1 cellular context compared by ENCODE assay signal in genomic region chr1:243255791-243256512, GRCh38.
TF ChIP-seq lines count a peak whose summit lies in the region.

SDCCAG8 (plus strand) TSS chr1:243256041; CDS start chr1:243256174, 133 bp downstream.

TF ChIP-seq in GM12878, 131 proteins besides CTCF, POLR2A, EP300 and RAD21 (continued from another document):
- TF ChIP-seq, protein P1, sequence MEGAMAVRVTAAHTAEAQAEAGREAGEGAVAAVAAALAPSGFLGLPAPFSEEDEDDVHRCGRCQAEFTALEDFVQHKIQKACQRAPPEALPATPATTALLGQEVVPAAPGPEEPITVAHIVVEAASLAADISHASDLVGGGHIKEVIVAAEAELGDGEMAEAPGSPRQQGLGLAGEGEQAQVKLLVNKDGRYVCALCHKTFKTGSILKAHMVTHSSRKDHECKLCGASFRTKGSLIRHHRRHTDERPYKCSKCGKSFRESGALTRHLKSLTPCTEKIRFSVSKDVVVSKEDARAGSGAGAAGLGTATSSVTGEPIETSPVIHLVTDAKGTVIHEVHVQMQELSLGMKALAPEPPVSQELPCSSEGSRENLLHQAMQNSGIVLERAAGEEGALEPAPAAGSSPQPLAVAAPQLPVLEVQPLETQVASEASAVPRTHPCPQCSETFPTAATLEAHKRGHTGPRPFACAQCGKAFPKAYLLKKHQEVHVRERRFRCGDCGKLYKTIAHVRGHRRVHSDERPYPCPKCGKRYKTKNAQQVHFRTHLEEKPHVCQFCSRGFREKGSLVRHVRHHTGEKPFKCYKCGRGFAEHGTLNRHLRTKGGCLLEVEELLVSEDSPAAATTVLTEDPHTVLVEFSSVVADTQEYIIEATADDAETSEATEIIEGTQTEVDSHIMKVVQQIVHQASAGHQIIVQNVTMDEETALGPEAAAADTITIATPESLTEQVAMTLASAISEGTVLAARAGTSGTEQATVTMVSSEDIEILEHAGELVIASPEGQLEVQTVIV (IDR thresholded peaks at IDR 0.05; ENCODE audit: borderline replicate concordance, partially characterized antibody): no peak
- TF ChIP-seq, protein P2, sequence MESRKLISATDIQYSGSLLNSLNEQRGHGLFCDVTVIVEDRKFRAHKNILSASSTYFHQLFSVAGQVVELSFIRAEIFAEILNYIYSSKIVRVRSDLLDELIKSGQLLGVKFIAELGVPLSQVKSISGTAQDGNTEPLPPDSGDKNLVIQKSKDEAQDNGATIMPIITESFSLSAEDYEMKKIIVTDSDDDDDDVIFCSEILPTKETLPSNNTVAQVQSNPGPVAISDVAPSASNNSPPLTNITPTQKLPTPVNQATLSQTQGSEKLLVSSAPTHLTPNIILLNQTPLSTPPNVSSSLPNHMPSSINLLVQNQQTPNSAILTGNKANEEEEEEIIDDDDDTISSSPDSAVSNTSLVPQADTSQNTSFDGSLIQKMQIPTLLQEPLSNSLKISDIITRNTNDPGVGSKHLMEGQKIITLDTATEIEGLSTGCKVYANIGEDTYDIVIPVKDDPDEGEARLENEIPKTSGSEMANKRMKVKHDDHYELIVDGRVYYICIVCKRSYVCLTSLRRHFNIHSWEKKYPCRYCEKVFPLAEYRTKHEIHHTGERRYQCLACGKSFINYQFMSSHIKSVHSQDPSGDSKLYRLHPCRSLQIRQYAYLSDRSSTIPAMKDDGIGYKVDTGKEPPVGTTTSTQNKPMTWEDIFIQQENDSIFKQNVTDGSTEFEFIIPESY (IDR thresholded peaks at IDR 0.05): no peak
- TF ChIP-seq POU2F2 (IDR thresholded peaks at IDR 0.05; ENCODE audit: borderline replicate concordance, low read depth, low read length): peak; percentile 59; the same call in 1 of the 3 replicates
- no peak for TF ChIP-seq NFYA (IDR thresholded peaks at IDR 0.05; ENCODE audit: borderline replicate concordance, low read depth, low read length)
- TF ChIP-seq ZNF274 (IDR thresholded peaks at IDR 0.05; ENCODE audit: insufficient read depth, insufficient read length): no peak
- TF ChIP-seq CREB1 (IDR thresholded peaks at IDR 0.05; ENCODE audit: low read depth): peak; percentile 62
- TF ChIP-seq RUNX3 (IDR thresholded peaks at IDR 0.05; ENCODE audit: low read length): peak; percentile 73
- peak; percentile 75 for TF ChIP-seq POLR2AphosphoS5 (IDR thresholded peaks at IDR 0.05; ENCODE audit: low read length)
- TF ChIP-seq, protein P3, sequence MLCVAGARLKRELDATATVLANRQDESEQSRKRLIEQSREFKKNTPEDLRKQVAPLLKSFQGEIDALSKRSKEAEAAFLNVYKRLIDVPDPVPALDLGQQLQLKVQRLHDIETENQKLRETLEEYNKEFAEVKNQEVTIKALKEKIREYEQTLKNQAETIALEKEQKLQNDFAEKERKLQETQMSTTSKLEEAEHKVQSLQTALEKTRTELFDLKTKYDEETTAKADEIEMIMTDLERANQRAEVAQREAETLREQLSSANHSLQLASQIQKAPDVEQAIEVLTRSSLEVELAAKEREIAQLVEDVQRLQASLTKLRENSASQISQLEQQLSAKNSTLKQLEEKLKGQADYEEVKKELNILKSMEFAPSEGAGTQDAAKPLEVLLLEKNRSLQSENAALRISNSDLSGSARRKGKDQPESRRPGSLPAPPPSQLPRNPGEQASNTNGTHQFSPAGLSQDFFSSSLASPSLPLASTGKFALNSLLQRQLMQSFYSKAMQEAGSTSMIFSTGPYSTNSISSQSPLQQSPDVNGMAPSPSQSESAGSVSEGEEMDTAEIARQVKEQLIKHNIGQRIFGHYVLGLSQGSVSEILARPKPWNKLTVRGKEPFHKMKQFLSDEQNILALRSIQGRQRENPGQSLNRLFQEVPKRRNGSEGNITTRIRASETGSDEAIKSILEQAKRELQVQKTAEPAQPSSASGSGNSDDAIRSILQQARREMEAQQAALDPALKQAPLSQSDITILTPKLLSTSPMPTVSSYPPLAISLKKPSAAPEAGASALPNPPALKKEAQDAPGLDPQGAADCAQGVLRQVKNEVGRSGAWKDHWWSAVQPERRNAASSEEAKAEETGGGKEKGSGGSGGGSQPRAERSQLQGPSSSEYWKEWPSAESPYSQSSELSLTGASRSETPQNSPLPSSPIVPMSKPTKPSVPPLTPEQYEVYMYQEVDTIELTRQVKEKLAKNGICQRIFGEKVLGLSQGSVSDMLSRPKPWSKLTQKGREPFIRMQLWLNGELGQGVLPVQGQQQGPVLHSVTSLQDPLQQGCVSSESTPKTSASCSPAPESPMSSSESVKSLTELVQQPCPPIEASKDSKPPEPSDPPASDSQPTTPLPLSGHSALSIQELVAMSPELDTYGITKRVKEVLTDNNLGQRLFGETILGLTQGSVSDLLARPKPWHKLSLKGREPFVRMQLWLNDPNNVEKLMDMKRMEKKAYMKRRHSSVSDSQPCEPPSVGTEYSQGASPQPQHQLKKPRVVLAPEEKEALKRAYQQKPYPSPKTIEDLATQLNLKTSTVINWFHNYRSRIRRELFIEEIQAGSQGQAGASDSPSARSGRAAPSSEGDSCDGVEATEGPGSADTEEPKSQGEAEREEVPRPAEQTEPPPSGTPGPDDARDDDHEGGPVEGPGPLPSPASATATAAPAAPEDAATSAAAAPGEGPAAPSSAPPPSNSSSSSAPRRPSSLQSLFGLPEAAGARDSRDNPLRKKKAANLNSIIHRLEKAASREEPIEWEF (IDR thresholded peaks at IDR 0.05; ENCODE audit: insufficient replicate concordance, low read depth, low read length): no peak
- TF ChIP-seq NKRF (conservative IDR thresholded peaks at IDR 0.05): peak; percentile 90
- peak; percentile 92 for TF ChIP-seq SIX5 (IDR thresholded peaks at IDR 0.05; ENCODE audit: low read depth, low read length, severe bottlenecking)
- peak; percentile 54 for TF ChIP-seq TCF12 (IDR thresholded peaks at IDR 0.05; ENCODE audit: low read depth, low read length)
- TF ChIP-seq RB1 (IDR thresholded peaks at IDR 0.05; ENCODE audit: borderline replicate concordance): peak; percentile 57; the same call in 1 of the 2 replicates
